In the genomic region with DNA sequence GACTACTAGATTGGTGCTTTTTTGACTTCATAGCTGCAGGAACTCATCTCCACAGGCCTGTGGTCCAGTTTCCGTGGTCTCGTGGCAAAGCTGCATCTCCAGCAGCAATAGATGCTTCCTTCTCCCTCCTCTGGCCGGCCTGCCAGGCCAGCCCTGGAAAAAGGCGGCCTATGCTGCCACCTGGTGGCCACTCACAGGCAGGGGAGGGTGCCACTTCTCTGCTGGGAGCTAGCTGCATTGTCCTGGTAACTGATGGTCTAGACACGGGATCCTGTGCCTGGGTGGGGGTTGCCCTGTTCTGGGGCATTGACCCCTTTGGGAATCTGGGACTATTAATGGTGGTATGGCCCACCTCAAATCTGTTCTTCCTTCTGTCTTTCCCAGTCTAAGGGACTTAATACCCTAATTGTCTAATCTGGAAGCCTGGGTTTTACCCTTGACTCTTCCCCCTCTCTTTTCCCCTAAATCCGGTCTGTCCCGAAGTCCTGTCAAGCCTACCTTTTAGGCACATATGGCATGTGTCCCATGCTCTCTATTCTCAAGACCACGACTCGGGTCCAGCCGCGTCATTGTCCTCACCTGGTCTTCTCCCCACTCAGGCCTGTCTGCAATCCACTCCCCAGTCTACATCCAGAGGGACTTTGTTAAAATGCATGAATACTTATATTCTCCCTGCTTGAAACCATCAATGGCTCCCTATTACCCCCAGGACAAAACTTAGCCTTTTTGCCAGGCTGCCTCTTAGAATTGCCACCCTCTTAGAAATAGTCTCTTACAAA, we compare ENCODE assay signal across 8 cellular contexts.
DNase-seq lines count a peak whose midpoint lies in the region; ATAC-seq lines count a peak whose summit lies in the region.

No MANE protein-coding gene starts in this region.

- H3K27ac ChIP-seq in caudate nucleus (ENCODE audit: low read depth, low read length) = no peak overlapping the region

- peak; percentile 38 for DNase-seq in NK-92 treated with Interleukin-12 subunit alpha and Interleukin-12 subunit beta, amount 100 ng/mL, for 24 hours (lab: John Stamatoyannopoulos, UW)
- DNase-seq in NK-92 (lab: John Stamatoyannopoulos, UW; ENCODE audit: unreplicated experiment) = no peak
- peak; percentile 78 for DNase-seq in NCI-H2227 (lab: John Stamatoyannopoulos, UW; ENCODE audit: unreplicated experiment)
- DNase-seq in caudate nucleus (lab: John Stamatoyannopoulos, UW) = peak in 58 of 61 donors; percentile 30 to 84 (median 66)
- DNase-seq in left kidney (ENCODE audit: low read depth, low spot score) = peak; percentile 87
- DNase-seq in stimulated activated CD4-positive, alpha-beta T cell treated with anti-CD3 and anti-CD28 coated beads, Interleukin-4, amount 100 ng/mL, for 24 hours = peak; percentile 80

- ATAC-seq in HG03060 (IDR thresholded peaks at IDR 0.05; ENCODE audit: low read depth, unreplicated experiment) = peak; percentile 63
- peak; percentile 81 to 85 for ATAC-seq in activated CD4-positive, CD25-positive, alpha-beta regulatory T cell treated with anti-CD3 and anti-CD28 coated beads, Interleukin-2, amount 50 U/mL, for 24 hours
